20 cellular contexts compared by ENCODE assay signal in genomic region chr5:131718487-131719014, GRCh38.
"Had no signal": no experiment of that assay in that cellular context is flagged by ENCODE, and none has a peak within 500 bp of the region (broad histone marks: within the 10 kb centered on the region; RNA-seq: fewer than 3 reads in every experiment).

No MANE protein-coding gene starts in this region.

- DNase-seq: effector memory CD4-positive, alpha-beta T cell; glutamatergic neuron; islet precursor cell; mammary epithelial cell; naive thymus-derived CD4-positive, alpha-beta T cell; posterior cingulate gyrus; spleen; stimulated activated CD4-positive, alpha-beta T cell treated with anti-CD3 and anti-CD28 coated beads, Interleukin-15, amount 100 ng/mL, for 24 hours; stimulated activated CD4-positive, alpha-beta T cell treated with anti-CD3 and anti-CD28 coated beads, Interleukin-1b, Interleukin-23, amount 100 ng/mL, for 48 hours; stimulated activated CD4-positive, alpha-beta T cell treated with anti-CD3 and anti-CD28 coated beads, Interleukin-4, amount 100 ng/mL, for 24 hours; stimulated activated naive CD8-positive, alpha-beta T cell treated with anti-CD3 and anti-CD28 coated beads, Interleukin-15, amount 100 ng/mL, for 72 hours; testis; upper lobe of right lung had no signal

- ATAC-seq: esophagus mucosa; gastroesophageal sphincter; left lobe of liver; naive thymus-derived CD4-positive, alpha-beta T cell; sciatic nerve; stimulated activated memory B cell treated with anti-CD40 and anti-IgM and Interleukin-4, amounts not matched to agents 10 μg/mL and 1 μg/mL and 100 μg/mL, for 72 hours; stimulated activated naive CD8-positive, alpha-beta T cell treated with anti-CD3 and anti-CD28 coated beads, Interleukin-15, amount 100 ng/mL, for 72 hours; upper lobe of right lung had no signal

- H3K4me3 Mint-ChIP-seq: stimulated activated memory B cell treated with anti-CD40 and anti-IgM and Interleukin-4, amounts not matched to agents 10 μg/mL and 1 μg/mL and 100 μg/mL, for 72 hours; stimulated activated naive CD8-positive, alpha-beta T cell treated with anti-CD3 and anti-CD28 coated beads, Interleukin-15, amount 100 ng/mL, for 72 hours had no signal

- H3K27me3 ChIP-seq: gastroesophageal sphincter, spleen, testis, tibial nerve, upper lobe of right lung, vagina had no signal

- H3K9me3 Mint-ChIP-seq: stimulated activated naive CD8-positive, alpha-beta T cell treated with anti-CD3 and anti-CD28 coated beads, Interleukin-15, amount 100 ng/mL, for 72 hours had no signal

- H3K27ac ChIP-seq: gastroesophageal sphincter, spleen, testis, tibial nerve, upper lobe of right lung, vagina had no signal

- H3K4me1 ChIP-seq: gastroesophageal sphincter, spleen, testis, tibial nerve, upper lobe of right lung, vagina had no signal

- H3K27me3 Mint-ChIP-seq: naive thymus-derived CD4-positive, alpha-beta T cell; stimulated activated memory B cell treated with anti-CD40 and anti-IgM and Interleukin-4, amounts not matched to agents 10 μg/mL and 1 μg/mL and 100 μg/mL, for 72 hours; stimulated activated naive CD8-positive, alpha-beta T cell treated with anti-CD3 and anti-CD28 coated beads, Interleukin-15, amount 100 ng/mL, for 72 hours had no signal

- H3K27ac Mint-ChIP-seq: naive thymus-derived CD4-positive, alpha-beta T cell; stimulated activated memory B cell treated with anti-CD40 and anti-IgM and Interleukin-4, amounts not matched to agents 10 μg/mL and 1 μg/mL and 100 μg/mL, for 72 hours; stimulated activated naive CD8-positive, alpha-beta T cell treated with anti-CD3 and anti-CD28 coated beads, Interleukin-15, amount 100 ng/mL, for 72 hours had no signal

- H3K4me3 ChIP-seq: gastroesophageal sphincter, spleen, testis, tibial nerve, upper lobe of right lung, vagina had no signal

- H3K9me3 ChIP-seq: testis, vagina had no signal

- H3K4me1 Mint-ChIP-seq: stimulated activated naive CD8-positive, alpha-beta T cell treated with anti-CD3 and anti-CD28 coated beads, Interleukin-15, amount 100 ng/mL, for 72 hours had no signal
